11 cellular contexts compared by ENCODE assay signal in genomic region chr6:13478525-13478962, GRCh38.
DNase-seq lines count a peak whose midpoint lies in the region; ATAC-seq and TF ChIP-seq lines count a peak whose summit lies in the region.
"Had no signal": no experiment of that assay in that cellular context is flagged by ENCODE, and none has a peak within 500 bp of the region (broad histone marks: within the 10 kb centered on the region; RNA-seq: fewer than 3 reads in every experiment).

No MANE protein-coding gene starts in this region.

- H3K9me3 ChIP-seq in WERI-Rb-1 (ENCODE audit: severe bottlenecking), result no peaks in the 10 kb centered on the region

- ATAC-seq in HG02840 (IDR thresholded peaks at IDR 0.05; ENCODE audit: low FRiP score, unreplicated experiment), result peak; percentile 49
- peak; percentile 63 for ATAC-seq in stimulated activated memory B cell treated with anti-CD40 and anti-IgM and Interleukin-4, amounts not matched to agents 10 μg/mL and 1 μg/mL and 100 μg/mL, for 72 hours
- ATAC-seq in HG03439 (IDR thresholded peaks at IDR 0.05; ENCODE audit: unreplicated experiment), result no peak
- no peak for ATAC-seq in GM19351 (IDR thresholded peaks at IDR 0.05; ENCODE audit: unreplicated experiment)
- no peak for ATAC-seq in GM21528 (IDR thresholded peaks at IDR 0.05; ENCODE audit: low FRiP score, unreplicated experiment)

- no peak overlapping the region for H3K4me3 ChIP-seq in WERI-Rb-1 (ENCODE audit: low read depth, low read length)

- no peak overlapping the region for H3K4me3 Mint-ChIP-seq in stimulated activated memory B cell treated with anti-CD40 and anti-IgM and Interleukin-4, amounts not matched to agents 10 μg/mL and 1 μg/mL and 100 μg/mL, for 72 hours

- no peaks in the 10 kb centered on the region for H3K27me3 Mint-ChIP-seq in stimulated activated memory B cell treated with anti-CD40 and anti-IgM and Interleukin-4, amounts not matched to agents 10 μg/mL and 1 μg/mL and 100 μg/mL, for 72 hours

- H3K36me3 Mint-ChIP-seq in stimulated activated memory B cell treated with anti-CD40 and anti-IgM and Interleukin-4, amounts not matched to agents 10 μg/mL and 1 μg/mL and 100 μg/mL, for 72 hours, result peaks cover 27% of the 10 kb centered on the region

- no peaks in the 10 kb centered on the region for H3K9me3 Mint-ChIP-seq in stimulated activated memory B cell treated with anti-CD40 and anti-IgM and Interleukin-4, amounts not matched to agents 10 μg/mL and 1 μg/mL and 100 μg/mL, for 72 hours

- H3K4me1 Mint-ChIP-seq in stimulated activated memory B cell treated with anti-CD40 and anti-IgM and Interleukin-4, amounts not matched to agents 10 μg/mL and 1 μg/mL and 100 μg/mL, for 72 hours, result peaks cover 42% of the 10 kb centered on the region

- H3K27ac ChIP-seq in WERI-Rb-1, result no peak overlapping the region

- no peak for TF ChIP-seq CTCF in WERI-Rb-1 (IDR thresholded peaks at IDR 0.05; ENCODE audit: low read depth, low read length)

- H3K27ac Mint-ChIP-seq in stimulated activated memory B cell treated with anti-CD40 and anti-IgM and Interleukin-4, amounts not matched to agents 10 μg/mL and 1 μg/mL and 100 μg/mL, for 72 hours, result no peak overlapping the region

- DNase-seq in NCI-H82 (lab: John Stamatoyannopoulos, UW), result peak; percentile 72
- DNase-seq in NCI-H82 treated with DMSO at 0.1 percent for 48 hours (lab: John Stamatoyannopoulos, UW; ENCODE audit: unreplicated experiment), result no peak
- DNase-seq in WERI-Rb-1, result peak; percentile 61
- DNase-seq: activated CD4-positive, CD25-positive, alpha-beta regulatory T cell; GF-D8; posterior cingulate gyrus had no signal

- no peaks in the 10 kb centered on the region for H3K27me3 ChIP-seq in WERI-Rb-1 (ENCODE audit: insufficient read depth, low read depth, severe bottlenecking)

- peaks cover 5% of the 10 kb centered on the region for H3K36me3 ChIP-seq in WERI-Rb-1

Comparison
In these comparisons a context has a peak if more than half of its experiments do, and no peak if none do; other contexts are left out.
1. ATAC-seq: peak in HG02840 (single experiment) and stimulated activated memory B cell treated with anti-CD40 and anti-IgM and Interleukin-4, amounts not matched to agents 10 μg/mL and 1 μg/mL and 100 μg/mL, for 72 hours (single experiment); none in HG03439 (single experiment), GM19351 (single experiment) and GM21528 (single experiment).